ENCODE assay signal across 31 cellular contexts in genomic region chr2:44515416-44515815, GRCh38.
A peak's percentile ranks its signal among the peaks of the same experiment; 100 is the strongest.
DNase-seq lines count a peak whose midpoint lies in the region; ATAC-seq, FAIRE-seq and TF ChIP-seq lines count a peak whose summit lies in the region.
"Had no signal": no experiment of that assay in that cellular context is flagged by ENCODE, and none has a peak within 500 bp of the region (broad histone marks: within the 10 kb centered on the region; RNA-seq: fewer than 3 reads in every experiment).

No MANE protein-coding gene starts in this region.

- H3K4me3 Mint-ChIP-seq in stimulated activated memory B cell treated with anti-CD40 and anti-IgM and Interleukin-4, amounts not matched to agents 10 μg/mL and 1 μg/mL and 100 μg/mL, for 72 hours, result no peak overlapping the region
- H3K4me3 Mint-ChIP-seq: activated B cell treated with CpG ODN at 0.5 μM for 24 hours; activated naive CD8-positive, alpha-beta T cell treated with anti-CD3 and anti-CD28 coated beads, Interleukin-2, amount 50 U/mL, for 24 hours; activated T-cell treated with anti-CD3 and anti-CD28 coated beads, Interleukin-2, amount 50 U/mL, for 24 hours; CD4-positive, alpha-beta T cell; neural crest cell; T-helper 1 cell treated with Interleukin-12 subunit alpha and Interleukin-12 subunit beta and Interleukin-4 antibody, amounts not matched to agents 30 μg/mL and 1 μg/mL, for 36 hours had no signal

- no TSS peak for BruUV-seq in HCT116 (replicated peaks; lab: Mats Ljungman, UMichigan)

- DNase-seq in AG08395 (ENCODE audit: low spot score) (peak; percentile 33), HCT116 (ENCODE audit: low read depth, low spot score) (no peak), bronchial epithelial cell (ENCODE audit: low read depth) (peak; percentile 35), foreskin fibroblast (peak; percentile 18 to 45), uterus (no peak), HuH-7 (ENCODE audit: low spot score) (no peak), NCI-H748 treated with DMSO at 0.1 percent for 48 hours (lab: John Stamatoyannopoulos, UW) (no peak)
- DNase-seq: activated B cell treated with CpG ODN at 0.5 μM for 24 hours; activated naive CD4-positive, alpha-beta T cell; activated naive CD8-positive, alpha-beta T cell treated with anti-CD3 and anti-CD28 coated beads, Interleukin-2, amount 50 U/mL, for 24 hours; activated T-cell treated with anti-CD3 and anti-CD28 coated beads, Interleukin-2, amount 50 U/mL, for 24 hours; CD4-positive, alpha-beta T cell; cerebellar nuclear complex; dermis blood vessel endothelial cell; DMS79 treated with DMSO at 0.1 percent for 48 hours; GF-D8; left lung; mesenchymal stem cell; NCI-H1694; NCI-H446 treated with DMSO at 0.1 percent for 48 hours; SK-N-SH; small intestine; stimulated activated naive CD8-positive, alpha-beta T cell treated with anti-CD3 and anti-CD28 coated beads, Interleukin-15, Interleukin-2, amounts not matched to agents 100 U/mL and 50 U/mL, for 24 hours; testis had no signal

- TF ChIP-seq CTCF in HCT116 (IDR thresholded peaks at IDR 0.05 in 2 of 3, conservative IDR thresholded peaks at IDR 0.05 in 1 of 3; ENCODE audit: borderline replicate concordance in 1 of 3, insufficient read depth in 1 of 3, low read depth in 2 of 3, low read length in 2 of 3), result no peak
- TF ChIP-seq CTCF in bronchial epithelial cell (IDR thresholded peaks at IDR 0.05; ENCODE audit: insufficient read depth, low read length, severe bottlenecking), result no peak
- no peak for TF ChIP-seq CTCF in foreskin fibroblast (IDR thresholded peaks at IDR 0.05; ENCODE audit: low read depth, low read length)
- TF ChIP-seq CTCF in uterus (IDR thresholded peaks at IDR 0.05), result no peak

- FAIRE-seq in bronchial epithelial cell (lab: Jason Lieb, UNC), result no peak
- FAIRE-seq: A204.1, H1, islet of Langerhans, small intestine, urothelium cell line had no signal

- H3K27ac ChIP-seq in HCT116 (ENCODE audit: low read depth, low read length) (no peak overlapping the region), uterus (no peak overlapping the region)
- H3K27ac ChIP-seq: left lung, testis had no signal

- peaks cover 0 to 8% of the 10 kb centered on the region in 2 experiments; a peak in 1 of 4 replicates for H3K4me1 ChIP-seq in HCT116 (ENCODE audit: control insufficient read depth in 1 of 2, insufficient read depth in 2 of 2, low read length in 2 of 2)
- no peaks in the 10 kb centered on the region for H3K4me1 ChIP-seq in uterus
- H3K4me1 ChIP-seq: left lung, testis had no signal

- H3K9ac ChIP-seq in HCT116 (ENCODE audit: low read length), result no peak overlapping the region
- H3K9ac ChIP-seq: SK-N-SH had no signal

- no peak overlapping the region for H3K27ac Mint-ChIP-seq in stimulated activated memory B cell treated with anti-CD40 and anti-IgM and Interleukin-4, amounts not matched to agents 10 μg/mL and 1 μg/mL and 100 μg/mL, for 72 hours
- H3K27ac Mint-ChIP-seq: activated B cell treated with CpG ODN at 0.5 μM for 24 hours; activated naive CD8-positive, alpha-beta T cell treated with anti-CD3 and anti-CD28 coated beads, Interleukin-2, amount 50 U/mL, for 24 hours; activated T-cell treated with anti-CD3 and anti-CD28 coated beads, Interleukin-2, amount 50 U/mL, for 24 hours; CD4-positive, alpha-beta T cell; T-helper 1 cell treated with Interleukin-12 subunit alpha and Interleukin-12 subunit beta and Interleukin-4 antibody, amounts not matched to agents 30 μg/mL and 1 μg/mL, for 36 hours had no signal

- CTCF ChIA-PET in HCT116 (lab: Charles Lee), result interaction anchor here (1.7 kb wide), 1 partner anchor 36 kb away, joined by 4 read pairs; no protein-coding TSS in a partner anchor

- no peaks in the 10 kb centered on the region for H4K20me1 ChIP-seq in HCT116 (ENCODE audit: insufficient read depth)

- no peaks in the 10 kb centered on the region for H3K36me3 ChIP-seq in HCT116 (ENCODE audit: control insufficient read depth in 1 of 2, insufficient read depth in 2 of 2, low read length in 2 of 2)
- no peaks in the 10 kb centered on the region for H3K36me3 ChIP-seq in bronchial epithelial cell (ENCODE audit: control insufficient read depth, insufficient read depth, low read length)
- H3K36me3 ChIP-seq in uterus, result no peaks in the 10 kb centered on the region
- H3K36me3 ChIP-seq: left lung had no signal

- no peak for TF ChIP-seq RAD21 in HCT116 (IDR thresholded peaks at IDR 0.05; ENCODE audit: low read depth)

- no peaks in the 10 kb centered on the region for H3K27me3 ChIP-seq in HCT116 (ENCODE audit: insufficient read depth, low read length)
- no peaks in the 10 kb centered on the region for H3K27me3 ChIP-seq in bronchial epithelial cell (ENCODE audit: control insufficient read depth, insufficient read depth, low read length)
- no peaks in the 10 kb centered on the region for H3K27me3 ChIP-seq in uterus
- H3K27me3 ChIP-seq: left lung, testis had no signal

- RAD21 ChIA-PET in HCT116 (lab: Charles Lee; ENCODE audit: low non-redundant PET in 1 of 2, low total read pairs in 2 of 2, uncharacterized antibody in 2 of 2, unreplicated experiment in 2 of 2), result no interaction called here

- intact Hi-C loops in HCT116 (cut with micrococcal nuclease), result no loop called here
- intact Hi-C loops in uterus (cut with DNase I; ENCODE audit: low total_unique reads), result no loop called here

- no peaks in the 10 kb centered on the region for H3K9me3 ChIP-seq in HCT116 (ENCODE audit: control insufficient read depth in 1 of 2, insufficient read depth in 1 of 2, low read depth in 1 of 2, low read length in 2 of 2)
- H3K9me3 ChIP-seq in uterus, result no peaks in the 10 kb centered on the region
- H3K9me3 ChIP-seq: SK-N-SH, testis had no signal

- no peaks in the 10 kb centered on the region for H3K4me1 Mint-ChIP-seq in stimulated activated memory B cell treated with anti-CD40 and anti-IgM and Interleukin-4, amounts not matched to agents 10 μg/mL and 1 μg/mL and 100 μg/mL, for 72 hours
- H3K4me1 Mint-ChIP-seq: activated B cell treated with CpG ODN at 0.5 μM for 24 hours; activated naive CD8-positive, alpha-beta T cell treated with anti-CD3 and anti-CD28 coated beads, Interleukin-2, amount 50 U/mL, for 24 hours had no signal

- H3K4me3 ChIP-seq in HCT116 (replicated peaks in 1 of 2; ENCODE audit: low read depth in 1 of 2, low read length in 2 of 2) (no peak overlapping the region), bronchial epithelial cell (ENCODE audit: low read depth, low read length) (no peak overlapping the region), foreskin fibroblast (ENCODE audit: low read depth in 1 of 2, low read length in 2 of 2) (no peak overlapping the region), uterus (no peak overlapping the region)
- H3K4me3 ChIP-seq: left lung, testis had no signal

- no peaks in the 10 kb centered on the region for H3K9me2 ChIP-seq in HCT116 (ENCODE audit: insufficient read depth)
- H3K9me2 ChIP-seq: SK-N-SH had no signal

- peaks cover 3% of the 10 kb centered on the region for H3K9me3 Mint-ChIP-seq in stimulated activated memory B cell treated with anti-CD40 and anti-IgM and Interleukin-4, amounts not matched to agents 10 μg/mL and 1 μg/mL and 100 μg/mL, for 72 hours

- H3K36me3 Mint-ChIP-seq in stimulated activated memory B cell treated with anti-CD40 and anti-IgM and Interleukin-4, amounts not matched to agents 10 μg/mL and 1 μg/mL and 100 μg/mL, for 72 hours, result peaks cover 22% of the 10 kb centered on the region

- H3K4me2 ChIP-seq in HCT116 (ENCODE audit: low read length), result peak overlapping the region; percentile 18; the same call in 1 of the 2 replicates
- H3K4me2 ChIP-seq: SK-N-SH had no signal

- POLR2A ChIA-PET in HCT116 (lab: Charles Lee), result no interaction called here

- H3K27me3 Mint-ChIP-seq in stimulated activated memory B cell treated with anti-CD40 and anti-IgM and Interleukin-4, amounts not matched to agents 10 μg/mL and 1 μg/mL and 100 μg/mL, for 72 hours, result no peaks in the 10 kb centered on the region
- H3K27me3 Mint-ChIP-seq: activated B cell treated with CpG ODN at 0.5 μM for 24 hours; activated naive CD8-positive, alpha-beta T cell treated with anti-CD3 and anti-CD28 coated beads, Interleukin-2, amount 50 U/mL, for 24 hours; activated T-cell treated with anti-CD3 and anti-CD28 coated beads, Interleukin-2, amount 50 U/mL, for 24 hours; CD4-positive, alpha-beta T cell had no signal

- TF ChIP-seq POLR2A in HCT116 (IDR thresholded peaks at IDR 0.05; ENCODE audit: borderline replicate concordance, extremely low read depth, insufficient read depth, insufficient read length) (no peak), uterus (IDR thresholded peaks at IDR 0.05) (no peak)

- no peaks in the 10 kb centered on the region for H3K79me2 ChIP-seq in HCT116 (ENCODE audit: insufficient read depth, low read length)

- no peak overlapping the region for H2AFZ ChIP-seq in HCT116 (ENCODE audit: low read depth, low read length, poor library complexity, severe bottlenecking)

- ATAC-seq in HCT116, result no peak
- no peak for ATAC-seq in stimulated activated memory B cell treated with anti-CD40 and anti-IgM and Interleukin-4, amounts not matched to agents 10 μg/mL and 1 μg/mL and 100 μg/mL, for 72 hours
- ATAC-seq: activated naive CD8-positive, alpha-beta T cell treated with anti-CD3 and anti-CD28 coated beads, Interleukin-2, amount 50 U/mL, for 24 hours; left lung; stimulated activated naive CD8-positive, alpha-beta T cell treated with anti-CD3 and anti-CD28 coated beads, Interleukin-15, Interleukin-2, amounts not matched to agents 100 U/mL and 50 U/mL, for 24 hours had no signal

TF ChIP-seq in HCT116, 20 proteins besides CTCF, POLR2A, EP300 and RAD21:
- TF ChIP-seq EZH2phosphoT487 (IDR thresholded peaks at IDR 0.05; ENCODE audit: borderline replicate concordance) (no peak), SRF (IDR thresholded peaks at IDR 0.05; ENCODE audit: low read depth) (no peak), ZBTB33 (IDR thresholded peaks at IDR 0.05; ENCODE audit: extremely low read depth, insufficient replicate concordance, low read length) (no peak), CBX3 (IDR thresholded peaks at IDR 0.05; ENCODE audit: low read depth) (no peak), ZNF274 (IDR thresholded peaks at IDR 0.05; ENCODE audit: low read depth, low read length) (no peak)

Comparison
In these comparisons a context has a peak if more than half of its experiments do, and no peak if none do; other contexts are left out.
1. DNase-seq: peak in AG08395 (single experiment), bronchial epithelial cell (single experiment) and foreskin fibroblast (2 of 2); none in HCT116 (single experiment), uterus (0 of 2), HuH-7 (single experiment) and NCI-H748 treated with DMSO at 0.1 percent for 48 hours (single experiment).